11 cellular contexts compared by ENCODE assay signal in genomic region chr17:71237903-71238538, GRCh38.
A peak's percentile ranks its signal among the peaks of the same experiment; 100 is the strongest.
DNase-seq lines count a peak whose midpoint lies in the region; ATAC-seq and TF ChIP-seq lines count a peak whose summit lies in the region.
"Had no signal": no experiment of that assay in that cellular context is flagged by ENCODE, and none has a peak within 500 bp of the region (broad histone marks: within the 10 kb centered on the region; RNA-seq: fewer than 3 reads in every experiment).

No MANE protein-coding gene starts in this region.

- no peaks in the 10 kb centered on the region for H3K9me3 ChIP-seq in heart left ventricle
- H3K9me3 ChIP-seq: prostate gland had no signal

- DNase-seq in GM03348 (ENCODE audit: low spot score) (peak; percentile 51), NCI-H146 treated with DMSO at 0.1 percent for 48 hours (lab: John Stamatoyannopoulos, UW; ENCODE audit: unreplicated experiment) (peak; percentile 63), brain microvascular endothelial cell (peak; percentile 3), osteocyte (ENCODE audit: extremely low spot score, unreplicated experiment) (no peak), heart left ventricle (no peak)
- DNase-seq: activated CD8-positive, alpha-beta memory T cell treated with anti-CD3 and anti-CD28 coated beads for 24 hours had no signal

- no peaks in the 10 kb centered on the region for H3K4me1 ChIP-seq in heart left ventricle
- H3K4me1 ChIP-seq: prostate gland had no signal

- H3K27ac ChIP-seq in brain microvascular endothelial cell (no peak overlapping the region), heart left ventricle (no peak overlapping the region)
- H3K27ac ChIP-seq: prostate gland had no signal

- no peak overlapping the region for H3K4me3 Mint-ChIP-seq in osteocyte (ENCODE audit: unreplicated experiment)

- peaks cover 3% of the 10 kb centered on the region for H3K4me1 Mint-ChIP-seq in osteocyte (ENCODE audit: unreplicated experiment)

- no peak overlapping the region for H3K4me3 ChIP-seq in brain microvascular endothelial cell (ENCODE audit: low read depth, low read length)
- H3K4me3 ChIP-seq in heart left ventricle, result no peak overlapping the region
- H3K4me3 ChIP-seq: K562, prostate gland had no signal

- intact Hi-C loops in heart left ventricle (cut with DNase I), result no loop called here

- peaks cover 24% of the 10 kb centered on the region for H3K27me3 Mint-ChIP-seq in osteocyte (ENCODE audit: unreplicated experiment)

- H3K9me3 Mint-ChIP-seq in osteocyte (ENCODE audit: unreplicated experiment), result no peaks in the 10 kb centered on the region

- in situ Hi-C loops in brain microvascular endothelial cell (cut with HindIII; ENCODE audit: low pct_ligation_motif_present, low sequenced_read_pairs), result no loop called here

- no peak for ATAC-seq in GM18498 (IDR thresholded peaks at IDR 0.05; ENCODE audit: unreplicated experiment)
- no peak for ATAC-seq in HG02884 (IDR thresholded peaks at IDR 0.05; ENCODE audit: unreplicated experiment)
- no peak for ATAC-seq in GM21447 (IDR thresholded peaks at IDR 0.05; ENCODE audit: unreplicated experiment)
- ATAC-seq in heart left ventricle, result no peak
- ATAC-seq: K562 had no signal

- no peaks in the 10 kb centered on the region for H3K36me3 ChIP-seq in brain microvascular endothelial cell (replicated peaks)
- no peaks in the 10 kb centered on the region for H3K36me3 ChIP-seq in heart left ventricle
- H3K36me3 ChIP-seq: prostate gland had no signal

- WGBS in heart left ventricle, 4 donors, result 58 to 74% (median 68%) methylated on average over 1 of the region's 1 CpG

- H3K36me3 Mint-ChIP-seq in osteocyte (ENCODE audit: unreplicated experiment), result no peaks in the 10 kb centered on the region

- TF ChIP-seq POLR2A in heart left ventricle (IDR thresholded peaks at IDR 0.05), result no peak

- H3K27ac Mint-ChIP-seq in osteocyte (ENCODE audit: unreplicated experiment), result no peak overlapping the region

- no peaks in the 10 kb centered on the region for H3K27me3 ChIP-seq in brain microvascular endothelial cell (replicated peaks)
- no peaks in the 10 kb centered on the region for H3K27me3 ChIP-seq in heart left ventricle

- TF ChIP-seq CTCF in brain microvascular endothelial cell (IDR thresholded peaks at IDR 0.05; ENCODE audit: low read depth, low read length, missing control alignments), result peak; percentile 36
- TF ChIP-seq CTCF in osteocyte (IDR thresholded peaks at IDR 0.05), result peak; percentile 59
- peak in 1 of 12 donors; percentile 6 for TF ChIP-seq CTCF in heart left ventricle (IDR thresholded peaks at IDR 0.05)

Comparison
In these comparisons a context has a peak if more than half of its experiments do, and no peak if none do; other contexts are left out.
1. DNase-seq: peak in GM03348 (single experiment), NCI-H146 treated with DMSO at 0.1 percent for 48 hours (single experiment) and brain microvascular endothelial cell (single experiment); none in osteocyte (single experiment) and heart left ventricle (0 of 5).